In genomic region chr1:235910357-235911299, GRCh38 we compare ENCODE assay signal across 8 cellular contexts. TPM values are rescaled to one million over a fixed set of nuclear protein-coding genes. Genes with fewer than 3 reads are reported as not detected.
A peak's percentile ranks its signal among the peaks of the same experiment; 100 is the strongest.
DNase-seq lines count a peak whose midpoint lies in the region; ATAC-seq lines count a peak whose summit lies in the region.

No MANE protein-coding gene starts in this region.

- no peak overlapping the region for H3K4me3 ChIP-seq in HUES48 (ENCODE audit: low read depth, low read length)

- ATAC-seq in left cardiac atrium = peak; percentile 34 to 94
- ATAC-seq in HG03159 (IDR thresholded peaks at IDR 0.05; ENCODE audit: unreplicated experiment) = no peak

- peak overlapping the region; percentile 28 for H3K4me3 Mint-ChIP-seq in activated naive CD4-positive, alpha-beta T cell treated with anti-CD3 and anti-CD28 coated beads, Interleukin-2, amount 50 U/mL, for 24 hours

- no peaks in the 10 kb centered on the region for H3K36me3 Mint-ChIP-seq in activated naive CD4-positive, alpha-beta T cell treated with anti-CD3 and anti-CD28 coated beads, Interleukin-2, amount 50 U/mL, for 24 hours

- no peaks in the 10 kb centered on the region for H3K9me3 Mint-ChIP-seq in activated naive CD4-positive, alpha-beta T cell treated with anti-CD3 and anti-CD28 coated beads, Interleukin-2, amount 50 U/mL, for 24 hours

- H3K27me3 ChIP-seq in HUES48 (ENCODE audit: control insufficient read depth, insufficient read depth, low read length) = no peaks in the 10 kb centered on the region

- H3K36me3 ChIP-seq in HUES48 (ENCODE audit: control insufficient read depth, insufficient read depth, low read length) = no peaks in the 10 kb centered on the region

- no peaks in the 10 kb centered on the region for H3K9me3 ChIP-seq in HUES48 (ENCODE audit: control insufficient read depth, insufficient read depth, low read length)

- no peaks in the 10 kb centered on the region for H3K27me3 Mint-ChIP-seq in activated naive CD4-positive, alpha-beta T cell treated with anti-CD3 and anti-CD28 coated beads, Interleukin-2, amount 50 U/mL, for 24 hours

- H3K9ac ChIP-seq in HUES48 (ENCODE audit: low read depth, low read length) = no peak overlapping the region

- H3K4me1 Mint-ChIP-seq in activated naive CD4-positive, alpha-beta T cell treated with anti-CD3 and anti-CD28 coated beads, Interleukin-2, amount 50 U/mL, for 24 hours = peaks cover 23% of the 10 kb centered on the region

- peaks cover 13% of the 10 kb centered on the region for H3K4me1 ChIP-seq in HUES48 (ENCODE audit: control insufficient read depth, insufficient read depth, low read length)

- intact Hi-C loops in left cardiac atrium (cut with DNase I) = no loop called here

- peak overlapping the region; percentile 76 for H3K27ac ChIP-seq in HUES48 (ENCODE audit: low read depth, low read length)

- H3K27ac Mint-ChIP-seq in activated naive CD4-positive, alpha-beta T cell treated with anti-CD3 and anti-CD28 coated beads, Interleukin-2, amount 50 U/mL, for 24 hours = peak overlapping the region; percentile 33

- DNase-seq in Daoy (ENCODE audit: low read depth) = peak; percentile 98
- DNase-seq in left cardiac atrium = peak; percentile 51
- DNase-seq in stimulated activated CD4-positive, alpha-beta T cell treated with anti-CD3 and anti-CD28 coated beads, Interleukin-2, amount 100 ng/mL, for 48 hours = peak; percentile 20 to 30
- no peak for DNase-seq in NK-92 (lab: John Stamatoyannopoulos, UW; ENCODE audit: unreplicated experiment)
- no peak for DNase-seq in COR-L47 (lab: John Stamatoyannopoulos, UW)

RNA-seq across cellular contexts. Expression of gene LYST, which starts 43.9 kb away (rescaled TPM):
- 10.9 and 13.8 TPM in 2 replicates for total RNA-seq in Daoy (2014; rRNA removed; shearing (Covaris generic))
- total RNA-seq in left cardiac atrium = 10 to 100 TPM; 10.7 to 16.2 TPM

Comparison
In these comparisons a context has a peak if more than half of its experiments do, and no peak if none do; other contexts are left out.
1. DNase-seq: peak in Daoy (single experiment), left cardiac atrium (single experiment) and stimulated activated CD4-positive, alpha-beta T cell treated with anti-CD3 and anti-CD28 coated beads, Interleukin-2, amount 100 ng/mL, for 48 hours (2 of 2); none in NK-92 (single experiment) and COR-L47 (single experiment).